In the genomic region with DNA sequence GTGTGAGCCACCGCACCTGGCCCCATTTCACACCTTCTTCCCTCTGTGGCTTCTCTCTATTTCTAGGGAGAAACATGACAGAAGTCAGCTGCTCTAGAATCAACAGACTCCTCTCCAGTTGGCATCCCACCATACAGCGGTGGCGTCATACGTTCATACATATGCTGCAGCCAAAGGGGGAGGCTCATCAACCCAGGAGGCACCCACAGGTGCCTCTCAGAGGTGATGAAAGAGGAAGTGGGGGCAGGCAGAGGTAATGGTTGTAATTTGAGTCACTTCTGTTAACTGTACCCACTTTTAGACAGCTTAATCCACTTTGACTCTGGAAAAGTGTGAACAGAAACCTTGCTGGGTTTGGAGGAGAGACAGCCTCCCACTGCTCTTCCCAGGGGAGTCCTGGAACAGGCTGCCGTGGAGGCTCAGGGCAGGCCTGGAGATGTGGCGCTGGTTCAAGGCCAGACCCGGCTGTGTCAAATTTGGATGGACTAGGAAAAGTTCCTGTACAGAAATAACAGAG, we compare ENCODE assay signal across 8 cellular contexts. TPM values are rescaled to one million over a fixed set of nuclear protein-coding genes. Genes with fewer than 3 reads are reported as not detected.
DNase-seq lines count a peak whose midpoint lies in the region; ATAC-seq, FAIRE-seq and TF ChIP-seq lines count a peak whose summit lies in the region.

No MANE protein-coding gene starts in this region.

- H2BK15ac ChIP-seq in neuronal stem cell (ENCODE audit: low read length): no peak overlapping the region

- H2AFZ ChIP-seq in neuronal stem cell (ENCODE audit: low read length): no peak overlapping the region

- H3K79me1 ChIP-seq in neuronal stem cell (ENCODE audit: low read depth, low read length): peaks cover 1% of the 10 kb centered on the region

- H3K4me3 ChIP-seq in A549 (no peak overlapping the region), neuronal stem cell (ENCODE audit: low read length in 2 of 2) (no peak overlapping the region), tibial nerve (no peak overlapping the region)

- H2BK5ac ChIP-seq in neuronal stem cell (ENCODE audit: low read length): peak overlapping the region; percentile 26

- no peak overlapping the region for H3K4ac ChIP-seq in neuronal stem cell (ENCODE audit: low read length)

- H3K9me3 ChIP-seq in A549 (no peaks in the 10 kb centered on the region), neuronal stem cell (replicated peaks in 1 of 2; ENCODE audit: control insufficient read depth in 2 of 2, insufficient read depth in 1 of 2, low read depth in 1 of 2, low read length in 2 of 2) (no peaks in the 10 kb centered on the region), tibial nerve (no peaks in the 10 kb centered on the region)

- no peak overlapping the region for H2BK12ac ChIP-seq in neuronal stem cell (ENCODE audit: low read length)

- TF ChIP-seq EP300 in A549 (IDR thresholded peaks at IDR 0.05) (no peak), tibial nerve (IDR thresholded peaks at IDR 0.05) (no peak)

- no peak for TF ChIP-seq POLR2A in A549 (IDR thresholded peaks at IDR 0.05; ENCODE audit: low read length)
- no peak for TF ChIP-seq POLR2A in tibial nerve (IDR thresholded peaks at IDR 0.05)

- no peak for ATAC-seq in A549
- peak; percentile 75 for ATAC-seq in GM19351 (IDR thresholded peaks at IDR 0.05; ENCODE audit: unreplicated experiment)
- ATAC-seq in HG03175 (IDR thresholded peaks at IDR 0.05; ENCODE audit: unreplicated experiment): peak; percentile 88
- peak; percentile 77 to 81 for ATAC-seq in activated CD4-positive, CD25-positive, alpha-beta regulatory T cell treated with anti-CD3 and anti-CD28 coated beads, Interleukin-2, amount 50 U/mL, for 24 hours

- H4K8ac ChIP-seq in neuronal stem cell (ENCODE audit: low read depth, low read length): no peak overlapping the region

- POLR2A ChIA-PET in A549 (lab: Yijun Ruan, JAX): no interaction called here

- H3K4me2 ChIP-seq in A549: no peak overlapping the region; the same call in 2 of the 3 replicates
- no peak overlapping the region for H3K4me2 ChIP-seq in neuronal stem cell (ENCODE audit: insufficient read depth, low read length, poor library complexity, severe bottlenecking)

- no peak overlapping the region for H4K91ac ChIP-seq in neuronal stem cell (ENCODE audit: low read depth, low read length, poor library complexity)

- H3K27me3 ChIP-seq in neuronal stem cell (ENCODE audit: control insufficient read depth in 3 of 3, insufficient read depth in 3 of 3, low read depth in 1 of 3, low read length in 3 of 3) (no peaks in the 10 kb centered on the region), tibial nerve (no peaks in the 10 kb centered on the region)

- 88% methylated on average over 7 of the region's 7 CpGs for WGBS in A549 (ENCODE audit: missing lambda C conversion rate)
- no CpG with 5 or more reads among the region's 7 CpGs for WGBS in neuronal stem cell (ENCODE audit: extremely low coverage in 2 of 2, insufficient read length in 2 of 2, insufficient replicate concordance in 1 of 2), 2 donors
- WGBS in tibial nerve, 2 donors: 77 to 78% methylated on average over 7 of the region's 7 CpGs

- H2AK5ac ChIP-seq in neuronal stem cell (ENCODE audit: low read depth, low read length): no peak overlapping the region

- H3K36me3 ChIP-seq in neuronal stem cell (replicated peaks in 1 of 2; ENCODE audit: control insufficient read depth in 2 of 2, insufficient read depth in 2 of 2, low read length in 2 of 2) (no peaks in the 10 kb centered on the region), tibial nerve (no peaks in the 10 kb centered on the region)

- TF ChIP-seq CTCF in A549 (IDR thresholded peaks at IDR 0.05) (no peak), tibial nerve (IDR thresholded peaks at IDR 0.05) (no peak)

- H3K18ac ChIP-seq in neuronal stem cell (ENCODE audit: low read length): no peak overlapping the region

- H3K4me1 ChIP-seq in A549: peaks cover 15% of the 10 kb centered on the region; the same call in 2 of the 3 replicates
- peaks cover 0 to 5% of the 10 kb centered on the region in 2 donors for H3K4me1 ChIP-seq in neuronal stem cell (ENCODE audit: control insufficient read depth in 2 of 2, insufficient read depth in 1 of 2, low read depth in 1 of 2, low read length in 2 of 2)
- H3K4me1 ChIP-seq in tibial nerve: no peaks in the 10 kb centered on the region

- H3K27ac ChIP-seq in A549 (peak overlapping the region; percentile 51 to 77; a peak in 4 of 6 replicates), neuronal stem cell (replicated peaks; ENCODE audit: low read length) (no peak overlapping the region), tibial nerve (no peak overlapping the region)

- no peak overlapping the region for H3K23ac ChIP-seq in neuronal stem cell (ENCODE audit: low read depth, low read length, poor library complexity)

- DNase-seq in A549 (ENCODE audit: low read depth in 1 of 2, low spot score in 1 of 2) (no peak), neuronal stem cell (ENCODE audit: low spot score) (no peak), tibial nerve (ENCODE audit: low spot score in 2 of 2) (no peak), NCI-H774 (lab: John Stamatoyannopoulos, UW) (no peak), DMS114 treated with DMSO at 0.1 percent for 48 hours (lab: John Stamatoyannopoulos, UW; ENCODE audit: unreplicated experiment) (no peak)

- no peak for TF ChIP-seq RAD21 in A549 (conservative IDR thresholded peaks at IDR 0.05 in 1 of 2, IDR thresholded peaks at IDR 0.05 in 1 of 2)

- H3K14ac ChIP-seq in neuronal stem cell (ENCODE audit: low read length): no peak overlapping the region

- FAIRE-seq in A549 (lab: Jason Lieb, UNC): no peak

- no peak overlapping the region for H2BK120ac ChIP-seq in neuronal stem cell (ENCODE audit: low read depth, low read length)

- CTCF ChIA-PET in A549 (lab: Yijun Ruan, JAX): interaction anchor here (1.1 to 3.3 kb wide), 3 partner anchors 48 to 77 kb away, joined by 3 to 16 read pairs (median 7); no protein-coding TSS in a partner anchor

- no peak overlapping the region for H3K9ac ChIP-seq in neuronal stem cell (ENCODE audit: low read depth, low read length, poor library complexity)

TF ChIP-seq in A549, 52 proteins besides CTCF, POLR2A, EP300 and RAD21:
- TF ChIP-seq, protein P1, sequence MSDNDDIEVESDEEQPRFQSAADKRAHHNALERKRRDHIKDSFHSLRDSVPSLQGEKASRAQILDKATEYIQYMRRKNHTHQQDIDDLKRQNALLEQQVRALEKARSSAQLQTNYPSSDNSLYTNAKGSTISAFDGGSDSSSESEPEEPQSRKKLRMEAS (IDR thresholded peaks at IDR 0.05): no peak
- TF ChIP-seq MAFK (IDR thresholded peaks at IDR 0.05; ENCODE audit: partially characterized antibody) (no peak), MYC (IDR thresholded peaks at IDR 0.05; ENCODE audit: borderline replicate concordance, low read length) (no peak), POLR2AphosphoS2 (conservative IDR thresholded peaks at IDR 0.05; ENCODE audit: low read length) (no peak), EHMT2 (IDR thresholded peaks at IDR 0.05; ENCODE audit: low read depth) (no peak), NPAS2 (CRISPR knock-in tag; IDR thresholded peaks at IDR 0.05; ENCODE audit: borderline replicate concordance) (no peak), HOXA7 (CRISPR knock-in tag; IDR thresholded peaks at IDR 0.05) (no peak), CBX8 (IDR thresholded peaks at IDR 0.05) (no peak), ZC3H11A (IDR thresholded peaks at IDR 0.05) (no peak), SMC3 (IDR thresholded peaks at IDR 0.05) (no peak)
- TF ChIP-seq, protein P2, sequence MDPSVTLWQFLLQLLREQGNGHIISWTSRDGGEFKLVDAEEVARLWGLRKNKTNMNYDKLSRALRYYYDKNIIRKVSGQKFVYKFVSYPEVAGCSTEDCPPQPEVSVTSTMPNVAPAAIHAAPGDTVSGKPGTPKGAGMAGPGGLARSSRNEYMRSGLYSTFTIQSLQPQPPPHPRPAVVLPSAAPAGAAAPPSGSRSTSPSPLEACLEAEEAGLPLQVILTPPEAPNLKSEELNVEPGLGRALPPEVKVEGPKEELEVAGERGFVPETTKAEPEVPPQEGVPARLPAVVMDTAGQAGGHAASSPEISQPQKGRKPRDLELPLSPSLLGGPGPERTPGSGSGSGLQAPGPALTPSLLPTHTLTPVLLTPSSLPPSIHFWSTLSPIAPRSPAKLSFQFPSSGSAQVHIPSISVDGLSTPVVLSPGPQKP (IDR thresholded peaks at IDR 0.05; ENCODE audit: low read depth, low read length): no peak

RNA-seq across cellular contexts. Expression of a gene that starts 47.3 kb away (rescaled TPM):
- polyA plus RNA-seq in A549 (2011; rRNA removed) (179 and 450 TPM in 2 replicates), A549 (2017; fragmentation: RNase III; extraction: RNeasy Plus Mini Kit Qiagen cat#74134 plus additional on column Dnase treatment) (190 to 208 TPM (median 197 TPM) in 3 replicates)
- 41.4 and 61.8 TPM in 2 replicates for polyA plus RNA-seq in A549 (2012; cell fraction: cytosol; rRNA removed)
- polyA plus RNA-seq in A549 (2012; cell fraction: nucleus; rRNA removed): 12.9 and 27.8 TPM in 2 replicates
- 15.5 and 17.4 TPM in 2 replicates for polyA minus RNA-seq in A549 (2011; rRNA and poly(A)+ RNA removed)
- 613 TPM for polyA plus RNA-seq in neuronal stem cell (2013, experiment 1 of 2)
- 623 TPM for polyA plus RNA-seq in neuronal stem cell (2013, experiment 2 of 2)
- 100 to 1,000 TPM in 1 of 4 donors, 10 to 100 TPM in 3; 78.0 to 110 (median 88.6) TPM for total RNA-seq in tibial nerve

Comparison
In these comparisons a context has a peak if more than half of its experiments do, and no peak if none do; other contexts are left out.
1. ATAC-seq: peak in GM19351 (single experiment), HG03175 (single experiment) and activated CD4-positive, CD25-positive, alpha-beta regulatory T cell treated with anti-CD3 and anti-CD28 coated beads, Interleukin-2, amount 50 U/mL, for 24 hours (2 of 2); none in A549 (0 of 2).
2. H3K27ac ChIP-seq: peak in A549 (2 of 2); none in neuronal stem cell (single experiment) and tibial nerve (0 of 4).